Comparison of ENCODE assay signal across 35 cellular contexts in the genomic region with DNA sequence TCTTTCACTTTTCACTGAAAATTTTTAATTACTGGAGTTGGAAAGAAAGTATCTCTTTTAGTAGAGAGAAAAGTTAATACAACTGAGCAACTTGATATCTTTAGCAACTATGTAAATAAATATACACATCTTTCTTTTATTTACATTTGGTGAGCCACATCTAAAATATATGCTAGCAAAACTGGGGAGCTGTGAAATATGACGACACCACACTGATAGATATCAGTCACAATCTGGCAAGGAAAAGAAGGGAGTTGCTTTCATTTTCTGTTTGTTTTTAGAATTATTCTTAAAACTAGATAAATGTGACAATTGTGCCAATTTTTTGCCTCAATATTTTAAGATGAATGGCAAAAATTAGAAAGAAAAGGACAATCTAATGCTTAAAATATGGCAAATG. TPM values are rescaled to one million over a fixed set of nuclear protein-coding genes. Genes with fewer than 3 reads are reported as not detected.
"Had no signal": no experiment of that assay in that cellular context is flagged by ENCODE, and none has a peak within 500 bp of the region (broad histone marks: within the 10 kb centered on the region; RNA-seq: fewer than 3 reads in every experiment).

No MANE protein-coding gene starts in this region.

- H3K27me3 ChIP-seq: ovary had no signal

- H3K9me3 ChIP-seq: left ventricle myocardium inferior, ovary, right atrium auricular region, right lobe of liver, transverse colon, uterus had no signal

- ATAC-seq: natural killer cell; right lobe of liver; stimulated activated memory B cell treated with anti-CD40 and anti-IgM and Interleukin-4, amounts not matched to agents 10 μg/mL and 1 μg/mL and 100 μg/mL, for 72 hours; stimulated activated naive CD8-positive, alpha-beta T cell treated with anti-CD3 and anti-CD28 coated beads, Interleukin-15, amount 100 ng/mL, for 72 hours had no signal

- FAIRE-seq: islet of Langerhans had no signal

- H3K4me2 ChIP-seq: smooth muscle cell had no signal

- H3K36me3 ChIP-seq: left ventricle myocardium inferior, ovary, right atrium auricular region, right lobe of liver, uterus had no signal

- H3K4me3 ChIP-seq: left ventricle myocardium inferior, lung, ovary, right atrium auricular region, right lobe of liver, smooth muscle cell, transverse colon, uterus had no signal

- DNase-seq: hypothalamus; immature natural killer cell; left ventricle myocardium inferior; mesendoderm; naive B cell; natural killer cell; nephron progenitor cell; ovary; right lobe of liver; stimulated activated CD4-positive, alpha-beta T cell treated with anti-CD3 and anti-CD28 coated beads, Interleukin-1b, Interleukin-23, amount 100 ng/mL, for 48 hours; stimulated activated CD4-positive, alpha-beta T cell treated with anti-CD3 and anti-CD28 coated beads, Interleukin-2, amount 100 ng/mL, for 48 hours; stimulated activated CD4-positive, alpha-beta T cell treated with anti-CD3 and anti-CD28 coated beads, Interleukin-4, amount 100 ng/mL, for 4 hours; stimulated activated CD8-positive, alpha-beta memory T cell treated with anti-CD3 and anti-CD28 coated beads, Interleukin-4, amount 100 ng/mL, for 48 hours; stimulated activated naive CD4-positive, alpha-beta T cell treated with Interleukin-2 at 50 U/mL for 16 hours; stimulated activated naive CD8-positive, alpha-beta T cell treated with anti-CD3 and anti-CD28 coated beads, Interleukin-15, amount 100 ng/mL, for 72 hours; substantia nigra; transverse colon; uterus had no signal

- H3K27ac ChIP-seq: left ventricle myocardium inferior, ovary, right atrium auricular region, right lobe of liver, transverse colon, uterus had no signal

RNA-seq across cellular contexts. Expression of a gene that starts 2.7 kb away (rescaled TPM):
- total RNA-seq: kidney epithelial cell, left ventricle myocardium inferior, lower leg skin, lung, mononuclear cell, natural killer cell, omental fat pad, progenitor cell of endocrine pancreas, pulmonary artery endothelial cell, renal cortical epithelial cell, right lobe of liver, skeletal muscle tissue, smooth muscle cell, transverse colon, ureter had no signal
- polyA plus RNA-seq: immature natural killer cell, lung, ovary, smooth muscle cell had no signal

RNA-seq across cellular contexts. Expression of a gene that starts 38.7 kb away (rescaled TPM):
- total RNA-seq: kidney epithelial cell, left ventricle myocardium inferior, lower leg skin, lung, mesothelial cell of epicardium, mononuclear cell, natural killer cell, omental fat pad, ovary, progenitor cell of endocrine pancreas, pulmonary artery endothelial cell, renal cortical epithelial cell, right atrium auricular region, right lobe of liver, skeletal muscle tissue, smooth muscle cell, temporal lobe, transverse colon, ureter, uterus had no signal
- polyA plus RNA-seq: immature natural killer cell, lung, ovary, smooth muscle cell, thymus had no signal
